In the genomic region with DNA sequence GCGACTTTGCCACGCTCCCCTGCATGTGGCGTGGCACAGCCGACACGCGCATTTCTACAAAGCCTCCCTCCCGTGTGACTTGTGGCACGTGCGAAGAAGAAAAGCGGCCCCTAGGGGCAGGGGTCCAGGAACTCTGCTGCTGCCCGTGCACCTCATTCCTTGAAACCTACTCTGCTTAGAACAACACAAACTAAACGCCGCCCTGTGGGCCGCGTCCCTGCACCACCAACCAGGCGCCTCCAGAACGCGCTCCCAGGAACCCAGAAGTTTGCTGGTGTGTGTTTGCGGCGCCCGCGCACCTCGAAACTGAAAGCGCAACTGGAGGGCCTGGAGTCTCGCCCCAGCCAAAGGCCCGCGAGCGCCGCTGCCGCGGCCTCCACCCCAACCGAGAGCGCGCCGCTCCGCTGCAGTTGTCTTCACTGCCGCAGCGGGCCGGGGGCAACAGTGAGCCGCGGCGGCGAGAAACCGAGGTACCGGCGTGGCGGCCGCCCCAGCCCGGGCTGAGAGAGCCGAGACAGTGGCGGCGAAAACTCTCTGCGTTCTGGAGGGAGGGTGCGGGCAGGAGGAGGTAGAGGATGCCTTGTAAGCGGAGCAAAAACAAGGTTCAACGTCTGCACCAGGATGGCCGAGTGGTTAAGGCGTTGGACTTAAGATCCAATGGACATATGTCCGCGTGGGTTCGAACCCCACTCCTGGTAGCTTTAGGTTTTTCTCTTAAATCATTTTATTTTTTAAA, we compare ENCODE assay signal across 1 cellular context.
TF ChIP-seq lines count a peak whose summit lies in the region.

No MANE protein-coding gene starts in this region.

TF ChIP-seq in HepG2, 621 proteins besides CTCF, POLR2A, EP300 and RAD21 (continued from another document and continues in another):
- TF ChIP-seq, protein P1, sequence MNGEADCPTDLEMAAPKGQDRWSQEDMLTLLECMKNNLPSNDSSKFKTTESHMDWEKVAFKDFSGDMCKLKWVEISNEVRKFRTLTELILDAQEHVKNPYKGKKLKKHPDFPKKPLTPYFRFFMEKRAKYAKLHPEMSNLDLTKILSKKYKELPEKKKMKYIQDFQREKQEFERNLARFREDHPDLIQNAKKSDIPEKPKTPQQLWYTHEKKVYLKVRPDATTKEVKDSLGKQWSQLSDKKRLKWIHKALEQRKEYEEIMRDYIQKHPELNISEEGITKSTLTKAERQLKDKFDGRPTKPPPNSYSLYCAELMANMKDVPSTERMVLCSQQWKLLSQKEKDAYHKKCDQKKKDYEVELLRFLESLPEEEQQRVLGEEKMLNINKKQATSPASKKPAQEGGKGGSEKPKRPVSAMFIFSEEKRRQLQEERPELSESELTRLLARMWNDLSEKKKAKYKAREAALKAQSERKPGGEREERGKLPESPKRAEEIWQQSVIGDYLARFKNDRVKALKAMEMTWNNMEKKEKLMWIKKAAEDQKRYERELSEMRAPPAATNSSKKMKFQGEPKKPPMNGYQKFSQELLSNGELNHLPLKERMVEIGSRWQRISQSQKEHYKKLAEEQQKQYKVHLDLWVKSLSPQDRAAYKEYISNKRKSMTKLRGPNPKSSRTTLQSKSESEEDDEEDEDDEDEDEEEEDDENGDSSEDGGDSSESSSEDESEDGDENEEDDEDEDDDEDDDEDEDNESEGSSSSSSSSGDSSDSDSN (CRISPR knock-in tag; IDR thresholded peaks at IDR 0.05) = peak; percentile 98
- TF ChIP-seq ZNF296 (CRISPR knock-in tag; conservative IDR thresholded peaks at IDR 0.05) = peak; percentile 76; the same call in 1 of the 2 replicates
- TF ChIP-seq TSC22D2 (CRISPR knock-in tag; IDR thresholded peaks at IDR 0.05; ENCODE audit: borderline replicate concordance) = peak; percentile 82; the same call in 1 of the 2 replicates
- no peak; the same call in 1 of the 2 replicates for TF ChIP-seq HCFC1 (IDR thresholded peaks at IDR 0.05; ENCODE audit: low read depth, low read length)
- TF ChIP-seq ZNF230 (CRISPR knock-in tag; IDR thresholded peaks at IDR 0.05) = peak; percentile 89
- TF ChIP-seq ZNF160 (CRISPR knock-in tag; IDR thresholded peaks at IDR 0.05) = peak; percentile 71
- no peak; the same call in 1 of the 2 replicates for TF ChIP-seq ZNF790 (CRISPR knock-in tag; IDR thresholded peaks at IDR 0.05; ENCODE audit: borderline replicate concordance)
- TF ChIP-seq, protein P2, sequence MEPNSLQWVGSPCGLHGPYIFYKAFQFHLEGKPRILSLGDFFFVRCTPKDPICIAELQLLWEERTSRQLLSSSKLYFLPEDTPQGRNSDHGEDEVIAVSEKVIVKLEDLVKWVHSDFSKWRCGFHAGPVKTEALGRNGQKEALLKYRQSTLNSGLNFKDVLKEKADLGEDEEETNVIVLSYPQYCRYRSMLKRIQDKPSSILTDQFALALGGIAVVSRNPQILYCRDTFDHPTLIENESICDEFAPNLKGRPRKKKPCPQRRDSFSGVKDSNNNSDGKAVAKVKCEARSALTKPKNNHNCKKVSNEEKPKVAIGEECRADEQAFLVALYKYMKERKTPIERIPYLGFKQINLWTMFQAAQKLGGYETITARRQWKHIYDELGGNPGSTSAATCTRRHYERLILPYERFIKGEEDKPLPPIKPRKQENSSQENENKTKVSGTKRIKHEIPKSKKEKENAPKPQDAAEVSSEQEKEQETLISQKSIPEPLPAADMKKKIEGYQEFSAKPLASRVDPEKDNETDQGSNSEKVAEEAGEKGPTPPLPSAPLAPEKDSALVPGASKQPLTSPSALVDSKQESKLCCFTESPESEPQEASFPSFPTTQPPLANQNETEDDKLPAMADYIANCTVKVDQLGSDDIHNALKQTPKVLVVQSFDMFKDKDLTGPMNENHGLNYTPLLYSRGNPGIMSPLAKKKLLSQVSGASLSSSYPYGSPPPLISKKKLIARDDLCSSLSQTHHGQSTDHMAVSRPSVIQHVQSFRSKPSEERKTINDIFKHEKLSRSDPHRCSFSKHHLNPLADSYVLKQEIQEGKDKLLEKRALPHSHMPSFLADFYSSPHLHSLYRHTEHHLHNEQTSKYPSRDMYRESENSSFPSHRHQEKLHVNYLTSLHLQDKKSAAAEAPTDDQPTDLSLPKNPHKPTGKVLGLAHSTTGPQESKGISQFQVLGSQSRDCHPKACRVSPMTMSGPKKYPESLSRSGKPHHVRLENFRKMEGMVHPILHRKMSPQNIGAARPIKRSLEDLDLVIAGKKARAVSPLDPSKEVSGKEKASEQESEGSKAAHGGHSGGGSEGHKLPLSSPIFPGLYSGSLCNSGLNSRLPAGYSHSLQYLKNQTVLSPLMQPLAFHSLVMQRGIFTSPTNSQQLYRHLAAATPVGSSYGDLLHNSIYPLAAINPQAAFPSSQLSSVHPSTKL (CRISPR knock-in tag; IDR thresholded peaks at IDR 0.05) = peak; percentile 83
- TF ChIP-seq MBNL3 (CRISPR knock-in tag; conservative IDR thresholded peaks at IDR 0.05) = no peak
- TF ChIP-seq RBAK (CRISPR knock-in tag; IDR thresholded peaks at IDR 0.05) = no peak
- TF ChIP-seq SMC3 (IDR thresholded peaks at IDR 0.05; ENCODE audit: low read length) = peak; percentile 27; the same call in 1 of the 2 replicates
- TF ChIP-seq ZNF446 (CRISPR knock-in tag; IDR thresholded peaks at IDR 0.05) = no peak
- no peak for TF ChIP-seq RAD51 (IDR thresholded peaks at IDR 0.05; ENCODE audit: borderline replicate concordance)
- TF ChIP-seq, protein P3, sequence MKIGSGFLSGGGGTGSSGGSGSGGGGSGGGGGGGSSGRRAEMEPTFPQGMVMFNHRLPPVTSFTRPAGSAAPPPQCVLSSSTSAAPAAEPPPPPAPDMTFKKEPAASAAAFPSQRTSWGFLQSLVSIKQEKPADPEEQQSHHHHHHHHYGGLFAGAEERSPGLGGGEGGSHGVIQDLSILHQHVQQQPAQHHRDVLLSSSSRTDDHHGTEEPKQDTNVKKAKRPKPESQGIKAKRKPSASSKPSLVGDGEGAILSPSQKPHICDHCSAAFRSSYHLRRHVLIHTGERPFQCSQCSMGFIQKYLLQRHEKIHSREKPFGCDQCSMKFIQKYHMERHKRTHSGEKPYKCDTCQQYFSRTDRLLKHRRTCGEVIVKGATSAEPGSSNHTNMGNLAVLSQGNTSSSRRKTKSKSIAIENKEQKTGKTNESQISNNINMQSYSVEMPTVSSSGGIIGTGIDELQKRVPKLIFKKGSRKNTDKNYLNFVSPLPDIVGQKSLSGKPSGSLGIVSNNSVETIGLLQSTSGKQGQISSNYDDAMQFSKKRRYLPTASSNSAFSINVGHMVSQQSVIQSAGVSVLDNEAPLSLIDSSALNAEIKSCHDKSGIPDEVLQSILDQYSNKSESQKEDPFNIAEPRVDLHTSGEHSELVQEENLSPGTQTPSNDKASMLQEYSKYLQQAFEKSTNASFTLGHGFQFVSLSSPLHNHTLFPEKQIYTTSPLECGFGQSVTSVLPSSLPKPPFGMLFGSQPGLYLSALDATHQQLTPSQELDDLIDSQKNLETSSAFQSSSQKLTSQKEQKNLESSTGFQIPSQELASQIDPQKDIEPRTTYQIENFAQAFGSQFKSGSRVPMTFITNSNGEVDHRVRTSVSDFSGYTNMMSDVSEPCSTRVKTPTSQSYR (CRISPR knock-in tag; IDR thresholded peaks at IDR 0.05; ENCODE audit: borderline replicate concordance) = no peak; the same call in none of the 2 replicates
- peak; percentile 86; the same call in 1 of the 2 replicates for TF ChIP-seq MIXL1 (CRISPR knock-in tag; IDR thresholded peaks at IDR 0.05)
- no peak for TF ChIP-seq ZNF251 (CRISPR knock-in tag; IDR thresholded peaks at IDR 0.05)
- peak; percentile 66; the same call in 1 of the 2 replicates for TF ChIP-seq ZNF180 (CRISPR knock-in tag; IDR thresholded peaks at IDR 0.05; ENCODE audit: borderline replicate concordance, low read depth)
- TF ChIP-seq CHD2 (IDR thresholded peaks at IDR 0.05; ENCODE audit: low read depth, low read length) = peak; percentile 91
- TF ChIP-seq, protein P4, sequence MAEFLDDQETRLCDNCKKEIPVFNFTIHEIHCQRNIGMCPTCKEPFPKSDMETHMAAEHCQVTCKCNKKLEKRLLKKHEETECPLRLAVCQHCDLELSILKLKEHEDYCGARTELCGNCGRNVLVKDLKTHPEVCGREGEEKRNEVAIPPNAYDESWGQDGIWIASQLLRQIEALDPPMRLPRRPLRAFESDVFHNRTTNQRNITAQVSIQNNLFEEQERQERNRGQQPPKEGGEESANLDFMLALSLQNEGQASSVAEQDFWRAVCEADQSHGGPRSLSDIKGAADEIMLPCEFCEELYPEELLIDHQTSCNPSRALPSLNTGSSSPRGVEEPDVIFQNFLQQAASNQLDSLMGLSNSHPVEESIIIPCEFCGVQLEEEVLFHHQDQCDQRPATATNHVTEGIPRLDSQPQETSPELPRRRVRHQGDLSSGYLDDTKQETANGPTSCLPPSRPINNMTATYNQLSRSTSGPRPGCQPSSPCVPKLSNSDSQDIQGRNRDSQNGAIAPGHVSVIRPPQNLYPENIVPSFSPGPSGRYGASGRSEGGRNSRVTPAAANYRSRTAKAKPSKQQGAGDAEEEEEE (CRISPR knock-in tag; IDR thresholded peaks at IDR 0.05; ENCODE audit: borderline replicate concordance) = peak; percentile 33; the same call in 1 of the 2 replicates
- TF ChIP-seq ZSCAN29 (CRISPR knock-in tag; conservative IDR thresholded peaks at IDR 0.05) = peak; percentile 68; the same call in 1 of the 2 replicates
- peak; percentile 88 for TF ChIP-seq HDAC1 (CRISPR knock-in tag; IDR thresholded peaks at IDR 0.05)
- 0 out of 2 replicates have a peak, but pooled peaks have one; percentile 56 for TF ChIP-seq ZNF761 (CRISPR knock-in tag; conservative IDR thresholded peaks at IDR 0.05)
- peak; percentile 80 for TF ChIP-seq ZSCAN25 (CRISPR knock-in tag; IDR thresholded peaks at IDR 0.05)
- peak; percentile 90 for TF ChIP-seq ZNF205 (CRISPR knock-in tag; IDR thresholded peaks at IDR 0.05)
- TF ChIP-seq, protein P5, sequence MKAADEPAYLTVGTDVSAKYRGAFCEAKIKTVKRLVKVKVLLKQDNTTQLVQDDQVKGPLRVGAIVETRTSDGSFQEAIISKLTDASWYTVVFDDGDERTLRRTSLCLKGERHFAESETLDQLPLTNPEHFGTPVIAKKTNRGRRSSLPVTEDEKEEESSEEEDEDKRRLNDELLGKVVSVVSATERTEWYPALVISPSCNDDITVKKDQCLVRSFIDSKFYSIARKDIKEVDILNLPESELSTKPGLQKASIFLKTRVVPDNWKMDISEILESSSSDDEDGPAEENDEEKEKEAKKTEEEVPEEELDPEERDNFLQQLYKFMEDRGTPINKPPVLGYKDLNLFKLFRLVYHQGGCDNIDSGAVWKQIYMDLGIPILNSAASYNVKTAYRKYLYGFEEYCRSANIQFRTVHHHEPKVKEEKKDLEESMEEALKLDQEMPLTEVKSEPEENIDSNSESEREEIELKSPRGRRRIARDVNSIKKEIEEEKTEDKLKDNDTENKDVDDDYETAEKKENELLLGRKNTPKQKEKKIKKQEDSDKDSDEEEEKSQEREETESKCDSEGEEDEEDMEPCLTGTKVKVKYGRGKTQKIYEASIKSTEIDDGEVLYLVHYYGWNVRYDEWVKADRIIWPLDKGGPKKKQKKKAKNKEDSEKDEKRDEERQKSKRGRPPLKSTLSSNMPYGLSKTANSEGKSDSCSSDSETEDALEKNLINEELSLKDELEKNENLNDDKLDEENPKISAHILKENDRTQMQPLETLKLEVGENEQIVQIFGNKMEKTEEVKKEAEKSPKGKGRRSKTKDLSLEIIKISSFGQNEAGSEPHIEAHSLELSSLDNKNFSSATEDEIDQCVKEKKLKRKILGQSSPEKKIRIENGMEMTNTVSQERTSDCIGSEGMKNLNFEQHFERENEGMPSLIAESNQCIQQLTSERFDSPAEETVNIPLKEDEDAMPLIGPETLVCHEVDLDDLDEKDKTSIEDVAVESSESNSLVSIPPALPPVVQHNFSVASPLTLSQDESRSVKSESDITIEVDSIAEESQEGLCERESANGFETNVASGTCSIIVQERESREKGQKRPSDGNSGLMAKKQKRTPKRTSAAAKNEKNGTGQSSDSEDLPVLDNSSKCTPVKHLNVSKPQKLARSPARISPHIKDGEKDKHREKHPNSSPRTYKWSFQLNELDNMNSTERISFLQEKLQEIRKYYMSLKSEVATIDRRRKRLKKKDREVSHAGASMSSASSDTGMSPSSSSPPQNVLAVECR (CRISPR knock-in tag; IDR thresholded peaks at IDR 0.05; ENCODE audit: borderline replicate concordance) = peak; percentile 89; the same call in 1 of the 2 replicates
- peak; percentile 48 for TF ChIP-seq HNF4A (CRISPR knock-in tag; IDR thresholded peaks at IDR 0.05)
- peak; percentile 96 for TF ChIP-seq HOXA5 (CRISPR knock-in tag; IDR thresholded peaks at IDR 0.05)
- TF ChIP-seq NFE2 (CRISPR knock-in tag; IDR thresholded peaks at IDR 0.05) = no peak
- TF ChIP-seq MEF2D (CRISPR knock-in tag; IDR thresholded peaks at IDR 0.05) = peak; percentile 91
- TF ChIP-seq, protein P6, sequence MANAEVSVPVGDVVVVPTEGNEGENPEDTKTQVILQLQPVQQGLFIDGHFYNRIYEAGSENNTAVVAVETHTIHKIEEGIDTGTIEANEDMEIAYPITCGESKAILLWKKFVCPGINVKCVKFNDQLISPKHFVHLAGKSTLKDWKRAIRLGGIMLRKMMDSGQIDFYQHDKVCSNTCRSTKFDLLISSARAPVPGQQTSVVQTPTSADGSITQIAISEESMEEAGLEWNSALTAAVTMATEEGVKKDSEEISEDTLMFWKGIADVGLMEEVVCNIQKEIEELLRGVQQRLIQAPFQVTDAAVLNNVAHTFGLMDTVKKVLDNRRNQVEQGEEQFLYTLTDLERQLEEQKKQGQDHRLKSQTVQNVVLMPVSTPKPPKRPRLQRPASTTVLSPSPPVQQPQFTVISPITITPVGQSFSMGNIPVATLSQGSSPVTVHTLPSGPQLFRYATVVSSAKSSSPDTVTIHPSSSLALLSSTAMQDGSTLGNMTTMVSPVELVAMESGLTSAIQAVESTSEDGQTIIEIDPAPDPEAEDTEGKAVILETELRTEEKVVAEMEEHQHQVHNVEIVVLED (CRISPR knock-in tag; IDR thresholded peaks at IDR 0.05; ENCODE audit: borderline replicate concordance) = peak; percentile 75
- peak; percentile 95 for TF ChIP-seq SNAPC2 (CRISPR knock-in tag; IDR thresholded peaks at IDR 0.05)
- peak; percentile 92 for TF ChIP-seq ZC3H13 (CRISPR knock-in tag; IDR thresholded peaks at IDR 0.05)
- TF ChIP-seq, protein P7, sequence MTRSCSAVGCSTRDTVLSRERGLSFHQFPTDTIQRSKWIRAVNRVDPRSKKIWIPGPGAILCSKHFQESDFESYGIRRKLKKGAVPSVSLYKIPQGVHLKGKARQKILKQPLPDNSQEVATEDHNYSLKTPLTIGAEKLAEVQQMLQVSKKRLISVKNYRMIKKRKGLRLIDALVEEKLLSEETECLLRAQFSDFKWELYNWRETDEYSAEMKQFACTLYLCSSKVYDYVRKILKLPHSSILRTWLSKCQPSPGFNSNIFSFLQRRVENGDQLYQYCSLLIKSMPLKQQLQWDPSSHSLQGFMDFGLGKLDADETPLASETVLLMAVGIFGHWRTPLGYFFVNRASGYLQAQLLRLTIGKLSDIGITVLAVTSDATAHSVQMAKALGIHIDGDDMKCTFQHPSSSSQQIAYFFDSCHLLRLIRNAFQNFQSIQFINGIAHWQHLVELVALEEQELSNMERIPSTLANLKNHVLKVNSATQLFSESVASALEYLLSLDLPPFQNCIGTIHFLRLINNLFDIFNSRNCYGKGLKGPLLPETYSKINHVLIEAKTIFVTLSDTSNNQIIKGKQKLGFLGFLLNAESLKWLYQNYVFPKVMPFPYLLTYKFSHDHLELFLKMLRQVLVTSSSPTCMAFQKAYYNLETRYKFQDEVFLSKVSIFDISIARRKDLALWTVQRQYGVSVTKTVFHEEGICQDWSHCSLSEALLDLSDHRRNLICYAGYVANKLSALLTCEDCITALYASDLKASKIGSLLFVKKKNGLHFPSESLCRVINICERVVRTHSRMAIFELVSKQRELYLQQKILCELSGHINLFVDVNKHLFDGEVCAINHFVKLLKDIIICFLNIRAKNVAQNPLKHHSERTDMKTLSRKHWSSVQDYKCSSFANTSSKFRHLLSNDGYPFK (CRISPR knock-in tag; IDR thresholded peaks at IDR 0.05; ENCODE audit: borderline replicate concordance) = peak; percentile 88
- TF ChIP-seq, protein P8, sequence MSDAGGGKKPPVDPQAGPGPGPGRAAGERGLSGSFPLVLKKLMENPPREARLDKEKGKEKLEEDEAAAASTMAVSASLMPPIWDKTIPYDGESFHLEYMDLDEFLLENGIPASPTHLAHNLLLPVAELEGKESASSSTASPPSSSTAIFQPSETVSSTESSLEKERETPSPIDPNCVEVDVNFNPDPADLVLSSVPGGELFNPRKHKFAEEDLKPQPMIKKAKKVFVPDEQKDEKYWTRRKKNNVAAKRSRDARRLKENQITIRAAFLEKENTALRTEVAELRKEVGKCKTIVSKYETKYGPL (CRISPR knock-in tag; IDR thresholded peaks at IDR 0.05) = peak; percentile 62; the same call in 1 of the 2 replicates
